In the genomic region with DNA sequence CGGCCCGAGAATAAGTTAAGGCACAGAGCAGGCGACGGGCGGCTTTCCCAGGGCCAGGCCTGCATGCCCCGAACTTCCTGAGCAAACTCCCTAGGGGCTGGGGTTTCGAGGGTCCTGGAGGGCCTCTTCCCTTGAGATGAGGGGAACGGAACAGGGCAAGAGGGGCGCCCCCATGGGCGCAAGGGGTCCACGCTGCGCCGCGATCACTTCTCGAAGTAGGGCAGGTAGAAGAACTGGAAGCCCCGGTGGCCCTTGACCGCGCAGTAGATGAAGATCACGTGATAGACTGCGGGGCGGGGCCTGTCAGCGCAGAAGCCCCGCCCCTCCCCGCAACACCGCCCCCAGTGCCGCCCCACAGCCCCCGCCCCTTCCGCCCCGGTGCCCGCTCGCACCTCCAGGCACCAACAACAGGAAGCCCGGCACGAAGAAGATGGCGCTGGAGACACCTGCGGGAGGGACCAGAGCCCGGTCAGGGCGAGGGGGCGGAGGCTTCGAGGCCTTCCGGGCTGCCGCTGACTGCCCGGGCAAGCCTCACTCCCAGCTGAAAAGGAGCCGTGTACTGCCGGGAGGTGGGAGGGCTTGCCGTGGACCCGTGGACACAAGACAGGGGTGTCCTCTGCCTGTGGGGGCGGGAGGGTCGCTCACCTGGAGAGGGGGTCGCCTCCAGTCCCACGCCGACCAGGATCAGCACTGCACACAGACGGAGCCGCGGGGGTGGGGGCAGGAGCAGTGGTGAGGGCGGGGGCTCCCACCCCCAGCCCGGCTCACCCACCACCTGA, we compare ENCODE assay signal across 1 cellular context.
A peak's percentile ranks its signal among the peaks of the same experiment; 100 is the strongest.
TF ChIP-seq lines count a peak whose summit lies in the region.

No MANE protein-coding gene starts in this region.

TF ChIP-seq in HepG2, 621 proteins besides CTCF, POLR2A, EP300 and RAD21 (continues in another document):
- TF ChIP-seq ZNF597 (CRISPR knock-in tag; IDR thresholded peaks at IDR 0.05) (no peak), DBP (CRISPR knock-in tag; IDR thresholded peaks at IDR 0.05; ENCODE audit: not compliant biosample characterization) (no peak), FOXP4 (CRISPR knock-in tag; IDR thresholded peaks at IDR 0.05) (no peak), PAXIP1 (CRISPR knock-in tag; conservative IDR thresholded peaks at IDR 0.05) (peak; percentile 22; the same call in 1 of the 2 replicates), NFKB2 (CRISPR knock-in tag; IDR thresholded peaks at IDR 0.05; ENCODE audit: borderline replicate concordance) (peak; percentile 23; the same call in 1 of the 2 replicates), ZNF530 (CRISPR knock-in tag; IDR thresholded peaks at IDR 0.05; ENCODE audit: low read depth) (no peak), MXD1 (CRISPR knock-in tag; IDR thresholded peaks at IDR 0.05) (peak; percentile 17; the same call in 1 of the 2 replicates), KLF16 (CRISPR knock-in tag; IDR thresholded peaks at IDR 0.05) (peak in 1 of 2 experiments; percentile 24; a peak in 1 of 4 replicates), MAZ (IDR thresholded peaks at IDR 0.05; ENCODE audit: borderline replicate concordance, low read depth, low read length) (peak; percentile 54; the same call in 1 of the 2 replicates), MAZ (CRISPR knock-in tag; IDR thresholded peaks at IDR 0.05; ENCODE audit: low read depth) (0 out of 2 replicates have a peak, but pooled peaks have one; percentile 54), SIX1 (CRISPR knock-in tag; IDR thresholded peaks at IDR 0.05; ENCODE audit: borderline replicate concordance) (no peak), RAD51 (IDR thresholded peaks at IDR 0.05; ENCODE audit: borderline replicate concordance) (peak; percentile 91), KLF6 (CRISPR knock-in tag; IDR thresholded peaks at IDR 0.05) (no peak), ZNF446 (CRISPR knock-in tag; IDR thresholded peaks at IDR 0.05) (peak; percentile 24; the same call in 1 of the 2 replicates), MYC (CRISPR knock-in tag; IDR thresholded peaks at IDR 0.05; ENCODE audit: borderline replicate concordance) (peak; percentile 59; the same call in 1 of the 2 replicates), ZNF746 (CRISPR knock-in tag; IDR thresholded peaks at IDR 0.05) (no peak), ISX (CRISPR knock-in tag; conservative IDR thresholded peaks at IDR 0.05) (no peak), ERF (CRISPR knock-in tag; IDR thresholded peaks at IDR 0.05) (0 out of 2 replicates have a peak, but pooled peaks have one; percentile 10), ZNF770 (CRISPR knock-in tag; IDR thresholded peaks at IDR 0.05) (no peak), MTF1 (CRISPR knock-in tag; IDR thresholded peaks at IDR 0.05) (no peak), KAT8 (CRISPR knock-in tag; IDR thresholded peaks at IDR 0.05) (peak; percentile 43)
- TF ChIP-seq, protein P1, sequence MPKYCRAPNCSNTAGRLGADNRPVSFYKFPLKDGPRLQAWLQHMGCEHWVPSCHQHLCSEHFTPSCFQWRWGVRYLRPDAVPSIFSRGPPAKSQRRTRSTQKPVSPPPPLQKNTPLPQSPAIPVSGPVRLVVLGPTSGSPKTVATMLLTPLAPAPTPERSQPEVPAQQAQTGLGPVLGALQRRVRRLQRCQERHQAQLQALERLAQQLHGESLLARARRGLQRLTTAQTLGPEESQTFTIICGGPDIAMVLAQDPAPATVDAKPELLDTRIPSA (CRISPR knock-in tag; IDR thresholded peaks at IDR 0.05; ENCODE audit: borderline replicate concordance): peak; percentile 68; the same call in 1 of the 2 replicates
- TF ChIP-seq, protein P2, sequence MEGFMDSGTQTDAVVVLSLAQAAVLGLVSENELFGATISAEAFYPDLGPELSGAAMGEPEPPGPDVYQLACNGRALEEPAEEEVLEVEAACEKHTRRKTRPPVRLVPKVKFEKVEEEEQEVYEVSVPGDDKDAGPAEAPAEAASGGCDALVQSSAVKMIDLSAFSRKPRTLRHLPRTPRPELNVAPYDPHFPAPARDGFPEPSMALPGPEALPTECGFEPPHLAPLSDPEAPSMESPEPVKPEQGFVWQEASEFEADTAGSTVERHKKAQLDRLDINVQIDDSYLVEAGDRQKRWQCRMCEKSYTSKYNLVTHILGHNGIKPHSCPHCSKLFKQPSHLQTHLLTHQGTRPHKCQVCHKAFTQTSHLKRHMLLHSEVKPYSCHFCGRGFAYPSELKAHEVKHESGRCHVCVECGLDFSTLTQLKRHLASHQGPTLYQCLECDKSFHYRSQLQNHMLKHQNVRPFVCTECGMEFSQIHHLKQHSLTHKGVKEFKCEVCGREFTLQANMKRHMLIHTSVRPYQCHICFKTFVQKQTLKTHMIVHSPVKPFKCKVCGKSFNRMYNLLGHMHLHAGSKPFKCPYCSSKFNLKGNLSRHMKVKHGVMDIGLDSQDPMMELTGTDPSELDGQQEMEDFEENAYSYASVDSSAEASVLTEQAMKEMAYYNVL (CRISPR knock-in tag; IDR thresholded peaks at IDR 0.05; ENCODE audit: borderline replicate concordance): peak; percentile 62; the same call in 1 of the 2 replicates
- TF ChIP-seq, protein P3, sequence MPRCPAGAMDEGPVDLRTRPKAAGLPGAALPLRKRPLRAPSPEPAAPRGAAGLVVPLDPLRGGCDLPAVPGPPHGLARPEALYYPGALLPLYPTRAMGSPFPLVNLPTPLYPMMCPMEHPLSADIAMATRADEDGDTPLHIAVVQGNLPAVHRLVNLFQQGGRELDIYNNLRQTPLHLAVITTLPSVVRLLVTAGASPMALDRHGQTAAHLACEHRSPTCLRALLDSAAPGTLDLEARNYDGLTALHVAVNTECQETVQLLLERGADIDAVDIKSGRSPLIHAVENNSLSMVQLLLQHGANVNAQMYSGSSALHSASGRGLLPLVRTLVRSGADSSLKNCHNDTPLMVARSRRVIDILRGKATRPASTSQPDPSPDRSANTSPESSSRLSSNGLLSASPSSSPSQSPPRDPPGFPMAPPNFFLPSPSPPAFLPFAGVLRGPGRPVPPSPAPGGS (CRISPR knock-in tag; IDR thresholded peaks at IDR 0.05): no peak
- TF ChIP-seq, protein P4, sequence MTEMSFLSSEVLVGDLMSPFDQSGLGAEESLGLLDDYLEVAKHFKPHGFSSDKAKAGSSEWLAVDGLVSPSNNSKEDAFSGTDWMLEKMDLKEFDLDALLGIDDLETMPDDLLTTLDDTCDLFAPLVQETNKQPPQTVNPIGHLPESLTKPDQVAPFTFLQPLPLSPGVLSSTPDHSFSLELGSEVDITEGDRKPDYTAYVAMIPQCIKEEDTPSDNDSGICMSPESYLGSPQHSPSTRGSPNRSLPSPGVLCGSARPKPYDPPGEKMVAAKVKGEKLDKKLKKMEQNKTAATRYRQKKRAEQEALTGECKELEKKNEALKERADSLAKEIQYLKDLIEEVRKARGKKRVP (CRISPR knock-in tag; IDR thresholded peaks at IDR 0.05): peak in 1 of 2 experiments; percentile 52; a peak in 1 of 4 replicates
- TF ChIP-seq, protein P5, sequence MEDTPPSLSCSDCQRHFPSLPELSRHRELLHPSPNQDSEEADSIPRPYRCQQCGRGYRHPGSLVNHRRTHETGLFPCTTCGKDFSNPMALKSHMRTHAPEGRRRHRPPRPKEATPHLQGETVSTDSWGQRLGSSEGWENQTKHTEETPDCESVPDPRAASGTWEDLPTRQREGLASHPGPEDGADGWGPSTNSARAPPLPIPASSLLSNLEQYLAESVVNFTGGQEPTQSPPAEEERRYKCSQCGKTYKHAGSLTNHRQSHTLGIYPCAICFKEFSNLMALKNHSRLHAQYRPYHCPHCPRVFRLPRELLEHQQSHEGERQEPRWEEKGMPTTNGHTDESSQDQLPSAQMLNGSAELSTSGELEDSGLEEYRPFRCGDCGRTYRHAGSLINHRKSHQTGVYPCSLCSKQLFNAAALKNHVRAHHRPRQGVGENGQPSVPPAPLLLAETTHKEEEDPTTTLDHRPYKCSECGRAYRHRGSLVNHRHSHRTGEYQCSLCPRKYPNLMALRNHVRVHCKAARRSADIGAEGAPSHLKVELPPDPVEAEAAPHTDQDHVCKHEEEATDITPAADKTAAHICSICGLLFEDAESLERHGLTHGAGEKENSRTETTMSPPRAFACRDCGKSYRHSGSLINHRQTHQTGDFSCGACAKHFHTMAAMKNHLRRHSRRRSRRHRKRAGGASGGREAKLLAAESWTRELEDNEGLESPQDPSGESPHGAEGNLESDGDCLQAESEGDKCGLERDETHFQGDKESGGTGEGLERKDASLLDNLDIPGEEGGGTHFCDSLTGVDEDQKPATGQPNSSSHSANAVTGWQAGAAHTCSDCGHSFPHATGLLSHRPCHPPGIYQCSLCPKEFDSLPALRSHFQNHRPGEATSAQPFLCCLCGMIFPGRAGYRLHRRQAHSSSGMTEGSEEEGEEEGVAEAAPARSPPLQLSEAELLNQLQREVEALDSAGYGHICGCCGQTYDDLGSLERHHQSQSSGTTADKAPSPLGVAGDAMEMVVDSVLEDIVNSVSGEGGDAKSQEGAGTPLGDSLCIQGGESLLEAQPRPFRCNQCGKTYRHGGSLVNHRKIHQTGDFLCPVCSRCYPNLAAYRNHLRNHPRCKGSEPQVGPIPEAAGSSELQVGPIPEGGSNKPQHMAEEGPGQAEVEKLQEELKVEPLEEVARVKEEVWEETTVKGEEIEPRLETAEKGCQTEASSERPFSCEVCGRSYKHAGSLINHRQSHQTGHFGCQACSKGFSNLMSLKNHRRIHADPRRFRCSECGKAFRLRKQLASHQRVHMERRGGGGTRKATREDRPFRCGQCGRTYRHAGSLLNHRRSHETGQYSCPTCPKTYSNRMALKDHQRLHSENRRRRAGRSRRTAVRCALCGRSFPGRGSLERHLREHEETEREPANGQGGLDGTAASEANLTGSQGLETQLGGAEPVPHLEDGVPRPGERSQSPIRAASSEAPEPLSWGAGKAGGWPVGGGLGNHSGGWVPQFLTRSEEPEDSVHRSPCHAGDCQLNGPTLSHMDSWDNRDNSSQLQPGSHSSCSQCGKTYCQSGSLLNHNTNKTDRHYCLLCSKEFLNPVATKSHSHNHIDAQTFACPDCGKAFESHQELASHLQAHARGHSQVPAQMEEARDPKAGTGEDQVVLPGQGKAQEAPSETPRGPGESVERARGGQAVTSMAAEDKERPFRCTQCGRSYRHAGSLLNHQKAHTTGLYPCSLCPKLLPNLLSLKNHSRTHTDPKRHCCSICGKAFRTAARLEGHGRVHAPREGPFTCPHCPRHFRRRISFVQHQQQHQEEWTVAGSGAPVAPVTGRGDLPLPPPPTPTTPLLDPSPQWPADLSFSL (CRISPR knock-in tag; IDR thresholded peaks at IDR 0.05): no peak
